Comparison of ENCODE assay signal across 7 cellular contexts in the genomic region with DNA sequence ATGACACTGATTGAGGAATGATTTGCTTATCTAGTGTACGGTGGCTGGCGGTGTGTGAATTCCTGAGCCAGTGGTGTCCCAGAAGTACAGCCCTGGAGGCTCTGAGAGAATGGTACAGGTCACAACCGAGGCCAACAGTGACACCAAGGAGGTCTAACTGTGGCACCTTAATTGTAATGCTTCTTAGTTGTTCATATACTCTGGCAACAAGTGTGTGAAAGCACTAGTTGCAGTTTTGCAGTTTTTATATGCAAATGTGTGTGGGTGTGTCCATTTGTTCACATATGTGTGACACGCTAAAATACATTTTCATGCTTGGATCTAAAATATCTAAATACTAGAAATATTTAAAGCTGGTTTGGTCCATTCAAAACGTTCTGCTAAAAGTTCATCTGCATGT.
"Had no signal": no experiment of that assay in that cellular context is flagged by ENCODE, and none has a peak within 500 bp of the region (broad histone marks: within the 10 kb centered on the region; RNA-seq: fewer than 3 reads in every experiment).

No MANE protein-coding gene starts in this region.

- H3K27ac ChIP-seq: HL-60, KMS-11 had no signal

- H3K4me3 ChIP-seq: K562 had no signal

- ATAC-seq: HepG2, K562 had no signal

- DNase-seq: IMR-90, KBM-7, KG1 had no signal
